In the genomic region with DNA sequence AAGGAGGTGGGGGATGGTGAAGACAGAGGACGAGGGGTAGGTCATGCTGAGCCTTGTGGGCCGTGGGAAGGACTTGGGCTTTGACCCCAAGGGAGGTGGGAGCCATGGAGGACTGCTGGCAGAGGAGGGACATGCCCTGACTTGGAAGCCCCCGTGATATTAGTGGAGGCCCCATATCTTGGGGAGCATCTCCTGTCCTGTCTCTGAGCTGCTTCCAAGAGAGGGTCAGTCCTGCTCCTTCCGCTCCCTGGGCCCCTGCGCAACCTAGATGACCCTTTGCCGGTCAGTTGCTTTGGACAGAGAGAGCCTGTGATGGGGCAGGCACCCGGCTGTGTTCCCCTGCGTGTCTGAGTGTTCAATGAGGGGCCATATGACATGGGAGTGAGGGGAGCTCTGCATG, we compare ENCODE assay signal across 1 cellular context.
TF ChIP-seq lines count a peak whose summit lies in the region.

No MANE protein-coding gene starts in this region.

TF ChIP-seq in HepG2, 621 proteins besides CTCF, POLR2A, EP300 and RAD21:
- TF ChIP-seq, protein P1, sequence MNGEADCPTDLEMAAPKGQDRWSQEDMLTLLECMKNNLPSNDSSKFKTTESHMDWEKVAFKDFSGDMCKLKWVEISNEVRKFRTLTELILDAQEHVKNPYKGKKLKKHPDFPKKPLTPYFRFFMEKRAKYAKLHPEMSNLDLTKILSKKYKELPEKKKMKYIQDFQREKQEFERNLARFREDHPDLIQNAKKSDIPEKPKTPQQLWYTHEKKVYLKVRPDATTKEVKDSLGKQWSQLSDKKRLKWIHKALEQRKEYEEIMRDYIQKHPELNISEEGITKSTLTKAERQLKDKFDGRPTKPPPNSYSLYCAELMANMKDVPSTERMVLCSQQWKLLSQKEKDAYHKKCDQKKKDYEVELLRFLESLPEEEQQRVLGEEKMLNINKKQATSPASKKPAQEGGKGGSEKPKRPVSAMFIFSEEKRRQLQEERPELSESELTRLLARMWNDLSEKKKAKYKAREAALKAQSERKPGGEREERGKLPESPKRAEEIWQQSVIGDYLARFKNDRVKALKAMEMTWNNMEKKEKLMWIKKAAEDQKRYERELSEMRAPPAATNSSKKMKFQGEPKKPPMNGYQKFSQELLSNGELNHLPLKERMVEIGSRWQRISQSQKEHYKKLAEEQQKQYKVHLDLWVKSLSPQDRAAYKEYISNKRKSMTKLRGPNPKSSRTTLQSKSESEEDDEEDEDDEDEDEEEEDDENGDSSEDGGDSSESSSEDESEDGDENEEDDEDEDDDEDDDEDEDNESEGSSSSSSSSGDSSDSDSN (CRISPR knock-in tag; IDR thresholded peaks at IDR 0.05), result no peak
- no peak for TF ChIP-seq ATAD3A (CRISPR knock-in tag; IDR thresholded peaks at IDR 0.05)
- TF ChIP-seq, protein P2, sequence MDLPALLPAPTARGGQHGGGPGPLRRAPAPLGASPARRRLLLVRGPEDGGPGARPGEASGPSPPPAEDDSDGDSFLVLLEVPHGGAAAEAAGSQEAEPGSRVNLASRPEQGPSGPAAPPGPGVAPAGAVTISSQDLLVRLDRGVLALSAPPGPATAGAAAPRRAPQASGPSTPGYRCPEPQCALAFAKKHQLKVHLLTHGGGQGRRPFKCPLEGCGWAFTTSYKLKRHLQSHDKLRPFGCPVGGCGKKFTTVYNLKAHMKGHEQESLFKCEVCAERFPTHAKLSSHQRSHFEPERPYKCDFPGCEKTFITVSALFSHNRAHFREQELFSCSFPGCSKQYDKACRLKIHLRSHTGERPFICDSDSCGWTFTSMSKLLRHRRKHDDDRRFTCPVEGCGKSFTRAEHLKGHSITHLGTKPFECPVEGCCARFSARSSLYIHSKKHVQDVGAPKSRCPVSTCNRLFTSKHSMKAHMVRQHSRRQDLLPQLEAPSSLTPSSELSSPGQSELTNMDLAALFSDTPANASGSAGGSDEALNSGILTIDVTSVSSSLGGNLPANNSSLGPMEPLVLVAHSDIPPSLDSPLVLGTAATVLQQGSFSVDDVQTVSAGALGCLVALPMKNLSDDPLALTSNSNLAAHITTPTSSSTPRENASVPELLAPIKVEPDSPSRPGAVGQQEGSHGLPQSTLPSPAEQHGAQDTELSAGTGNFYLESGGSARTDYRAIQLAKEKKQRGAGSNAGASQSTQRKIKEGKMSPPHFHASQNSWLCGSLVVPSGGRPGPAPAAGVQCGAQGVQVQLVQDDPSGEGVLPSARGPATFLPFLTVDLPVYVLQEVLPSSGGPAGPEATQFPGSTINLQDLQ (CRISPR knock-in tag; IDR thresholded peaks at IDR 0.05), result no peak
- TF ChIP-seq, protein P3, sequence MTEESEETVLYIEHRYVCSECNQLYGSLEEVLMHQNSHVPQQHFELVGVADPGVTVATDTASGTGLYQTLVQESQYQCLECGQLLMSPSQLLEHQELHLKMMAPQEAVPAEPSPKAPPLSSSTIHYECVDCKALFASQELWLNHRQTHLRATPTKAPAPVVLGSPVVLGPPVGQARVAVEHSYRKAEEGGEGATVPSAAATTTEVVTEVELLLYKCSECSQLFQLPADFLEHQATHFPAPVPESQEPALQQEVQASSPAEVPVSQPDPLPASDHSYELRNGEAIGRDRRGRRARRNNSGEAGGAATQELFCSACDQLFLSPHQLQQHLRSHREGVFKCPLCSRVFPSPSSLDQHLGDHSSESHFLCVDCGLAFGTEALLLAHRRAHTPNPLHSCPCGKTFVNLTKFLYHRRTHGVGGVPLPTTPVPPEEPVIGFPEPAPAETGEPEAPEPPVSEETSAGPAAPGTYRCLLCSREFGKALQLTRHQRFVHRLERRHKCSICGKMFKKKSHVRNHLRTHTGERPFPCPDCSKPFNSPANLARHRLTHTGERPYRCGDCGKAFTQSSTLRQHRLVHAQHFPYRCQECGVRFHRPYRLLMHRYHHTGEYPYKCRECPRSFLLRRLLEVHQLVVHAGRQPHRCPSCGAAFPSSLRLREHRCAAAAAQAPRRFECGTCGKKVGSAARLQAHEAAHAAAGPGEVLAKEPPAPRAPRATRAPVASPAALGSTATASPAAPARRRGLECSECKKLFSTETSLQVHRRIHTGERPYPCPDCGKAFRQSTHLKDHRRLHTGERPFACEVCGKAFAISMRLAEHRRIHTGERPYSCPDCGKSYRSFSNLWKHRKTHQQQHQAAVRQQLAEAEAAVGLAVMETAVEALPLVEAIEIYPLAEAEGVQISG (CRISPR knock-in tag; IDR thresholded peaks at IDR 0.05), result no peak
- TF ChIP-seq, protein P4, sequence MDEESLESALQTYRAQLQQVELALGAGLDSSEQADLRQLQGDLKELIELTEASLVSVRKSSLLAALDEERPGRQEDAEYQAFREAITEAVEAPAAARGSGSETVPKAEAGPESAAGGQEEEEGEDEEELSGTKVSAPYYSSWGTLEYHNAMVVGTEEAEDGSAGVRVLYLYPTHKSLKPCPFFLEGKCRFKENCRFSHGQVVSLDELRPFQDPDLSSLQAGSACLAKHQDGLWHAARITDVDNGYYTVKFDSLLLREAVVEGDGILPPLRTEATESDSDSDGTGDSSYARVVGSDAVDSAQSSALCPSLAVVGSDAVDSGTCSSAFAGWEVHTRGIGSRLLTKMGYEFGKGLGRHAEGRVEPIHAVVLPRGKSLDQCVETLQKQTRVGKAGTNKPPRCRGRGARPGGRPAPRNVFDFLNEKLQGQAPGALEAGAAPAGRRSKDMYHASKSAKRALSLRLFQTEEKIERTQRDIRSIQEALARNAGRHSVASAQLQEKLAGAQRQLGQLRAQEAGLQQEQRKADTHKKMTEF (CRISPR knock-in tag; IDR thresholded peaks at IDR 0.05), result no peak
- TF ChIP-seq, protein P5, sequence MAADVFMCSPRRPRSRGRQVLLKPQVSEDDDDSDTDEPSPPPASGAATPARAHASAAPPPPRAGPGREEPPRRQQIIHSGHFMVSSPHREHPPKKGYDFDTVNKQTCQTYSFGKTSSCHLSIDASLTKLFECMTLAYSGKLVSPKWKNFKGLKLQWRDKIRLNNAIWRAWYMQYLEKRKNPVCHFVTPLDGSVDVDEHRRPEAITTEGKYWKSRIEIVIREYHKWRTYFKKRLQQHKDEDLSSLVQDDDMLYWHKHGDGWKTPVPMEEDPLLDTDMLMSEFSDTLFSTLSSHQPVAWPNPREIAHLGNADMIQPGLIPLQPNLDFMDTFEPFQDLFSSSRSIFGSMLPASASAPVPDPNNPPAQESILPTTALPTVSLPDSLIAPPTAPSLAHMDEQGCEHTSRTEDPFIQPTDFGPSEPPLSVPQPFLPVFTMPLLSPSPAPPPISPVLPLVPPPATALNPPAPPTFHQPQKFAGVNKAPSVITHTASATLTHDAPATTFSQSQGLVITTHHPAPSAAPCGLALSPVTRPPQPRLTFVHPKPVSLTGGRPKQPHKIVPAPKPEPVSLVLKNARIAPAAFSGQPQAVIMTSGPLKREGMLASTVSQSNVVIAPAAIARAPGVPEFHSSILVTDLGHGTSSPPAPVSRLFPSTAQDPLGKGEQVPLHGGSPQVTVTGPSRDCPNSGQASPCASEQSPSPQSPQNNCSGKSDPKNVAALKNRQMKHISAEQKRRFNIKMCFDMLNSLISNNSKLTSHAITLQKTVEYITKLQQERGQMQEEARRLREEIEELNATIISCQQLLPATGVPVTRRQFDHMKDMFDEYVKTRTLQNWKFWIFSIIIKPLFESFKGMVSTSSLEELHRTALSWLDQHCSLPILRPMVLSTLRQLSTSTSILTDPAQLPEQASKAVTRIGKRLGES (CRISPR knock-in tag; IDR thresholded peaks at IDR 0.05; ENCODE audit: borderline replicate concordance), result no peak
- no peak for TF ChIP-seq ZNF598 (CRISPR knock-in tag; IDR thresholded peaks at IDR 0.05; ENCODE audit: borderline replicate concordance)
- TF ChIP-seq, protein P6, sequence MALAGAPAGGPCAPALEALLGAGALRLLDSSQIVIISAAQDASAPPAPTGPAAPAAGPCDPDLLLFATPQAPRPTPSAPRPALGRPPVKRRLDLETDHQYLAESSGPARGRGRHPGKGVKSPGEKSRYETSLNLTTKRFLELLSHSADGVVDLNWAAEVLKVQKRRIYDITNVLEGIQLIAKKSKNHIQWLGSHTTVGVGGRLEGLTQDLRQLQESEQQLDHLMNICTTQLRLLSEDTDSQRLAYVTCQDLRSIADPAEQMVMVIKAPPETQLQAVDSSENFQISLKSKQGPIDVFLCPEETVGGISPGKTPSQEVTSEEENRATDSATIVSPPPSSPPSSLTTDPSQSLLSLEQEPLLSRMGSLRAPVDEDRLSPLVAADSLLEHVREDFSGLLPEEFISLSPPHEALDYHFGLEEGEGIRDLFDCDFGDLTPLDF (CRISPR knock-in tag; IDR thresholded peaks at IDR 0.05), result no peak
- TF ChIP-seq, protein P7, sequence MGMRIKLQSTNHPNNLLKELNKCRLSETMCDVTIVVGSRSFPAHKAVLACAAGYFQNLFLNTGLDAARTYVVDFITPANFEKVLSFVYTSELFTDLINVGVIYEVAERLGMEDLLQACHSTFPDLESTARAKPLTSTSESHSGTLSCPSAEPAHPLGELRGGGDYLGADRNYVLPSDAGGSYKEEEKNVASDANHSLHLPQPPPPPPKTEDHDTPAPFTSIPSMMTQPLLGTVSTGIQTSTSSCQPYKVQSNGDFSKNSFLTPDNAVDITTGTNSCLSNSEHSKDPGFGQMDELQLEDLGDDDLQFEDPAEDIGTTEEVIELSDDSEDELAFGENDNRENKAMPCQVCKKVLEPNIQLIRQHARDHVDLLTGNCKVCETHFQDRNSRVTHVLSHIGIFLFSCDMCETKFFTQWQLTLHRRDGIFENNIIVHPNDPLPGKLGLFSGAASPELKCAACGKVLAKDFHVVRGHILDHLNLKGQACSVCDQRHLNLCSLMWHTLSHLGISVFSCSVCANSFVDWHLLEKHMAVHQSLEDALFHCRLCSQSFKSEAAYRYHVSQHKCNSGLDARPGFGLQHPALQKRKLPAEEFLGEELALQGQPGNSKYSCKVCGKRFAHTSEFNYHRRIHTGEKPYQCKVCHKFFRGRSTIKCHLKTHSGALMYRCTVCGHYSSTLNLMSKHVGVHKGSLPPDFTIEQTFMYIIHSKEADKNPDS (CRISPR knock-in tag; IDR thresholded peaks at IDR 0.05), result no peak
- no peak for TF ChIP-seq ZNF839 (CRISPR knock-in tag; IDR thresholded peaks at IDR 0.05; ENCODE audit: borderline replicate concordance)
- TF ChIP-seq KDM1A (CRISPR knock-in tag; IDR thresholded peaks at IDR 0.05), result no peak
- no peak for TF ChIP-seq ZNF264 (CRISPR knock-in tag; IDR thresholded peaks at IDR 0.05)
- TF ChIP-seq, protein P8, sequence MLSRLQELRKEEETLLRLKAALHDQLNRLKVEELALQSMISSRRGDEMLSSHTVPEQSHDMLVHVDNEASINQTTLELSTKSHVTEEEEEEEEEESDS (CRISPR knock-in tag; IDR thresholded peaks at IDR 0.05; ENCODE audit: borderline replicate concordance), result no peak
- TF ChIP-seq JUND (CRISPR knock-in tag; IDR thresholded peaks at IDR 0.05), result no peak
- TF ChIP-seq, protein P9, sequence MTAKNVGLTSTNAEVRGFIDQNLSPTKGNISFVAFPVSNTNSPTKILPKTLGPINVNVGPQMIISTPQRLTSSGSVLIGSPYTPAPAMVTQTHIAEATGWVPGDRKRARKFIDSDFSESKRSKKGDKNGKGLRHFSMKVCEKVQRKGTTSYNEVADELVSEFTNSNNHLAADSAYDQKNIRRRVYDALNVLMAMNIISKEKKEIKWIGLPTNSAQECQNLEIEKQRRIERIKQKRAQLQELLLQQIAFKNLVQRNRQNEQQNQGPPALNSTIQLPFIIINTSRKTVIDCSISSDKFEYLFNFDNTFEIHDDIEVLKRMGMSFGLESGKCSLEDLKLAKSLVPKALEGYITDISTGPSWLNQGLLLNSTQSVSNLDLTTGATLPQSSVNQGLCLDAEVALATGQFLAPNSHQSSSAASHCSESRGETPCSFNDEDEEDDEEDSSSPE (CRISPR knock-in tag; IDR thresholded peaks at IDR 0.05), result no peak
